Comparison of ENCODE assay signal across 1 cellular context in the genomic region with DNA sequence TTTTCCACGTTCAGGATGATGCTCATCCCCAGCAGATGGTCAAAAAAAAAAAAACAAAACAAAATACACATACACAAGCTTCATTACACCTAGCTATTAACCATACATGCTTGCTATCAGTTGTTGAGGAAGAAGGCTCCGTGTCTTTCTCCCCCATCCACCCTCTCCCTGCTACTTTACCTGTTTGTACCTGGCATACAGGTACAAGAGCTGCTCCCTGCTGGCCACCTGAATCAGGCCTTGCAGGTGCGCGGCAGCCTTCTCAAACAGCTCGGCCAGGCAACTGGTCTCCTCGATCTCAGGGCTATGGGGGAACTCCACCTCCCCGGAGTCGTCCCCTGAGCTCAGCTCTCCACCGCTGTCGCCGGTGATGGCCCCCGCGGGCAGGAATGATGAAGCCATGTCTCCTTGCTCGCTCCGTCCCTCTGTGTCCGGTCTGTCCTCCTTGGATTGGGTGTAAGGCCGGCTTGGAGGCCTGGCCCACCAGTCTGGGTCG.
TF ChIP-seq lines count a peak whose summit lies in the region.

No MANE protein-coding gene starts in this region.

TF ChIP-seq in H1, 55 proteins besides CTCF, POLR2A, EP300 and RAD21:
- TF ChIP-seq SP1 (IDR thresholded peaks at IDR 0.05; ENCODE audit: low read depth, low read length) (no peak), HDAC6 (IDR thresholded peaks at IDR 0.05; ENCODE audit: low read depth, low read length) (no peak), JUND (IDR thresholded peaks at IDR 0.05; ENCODE audit: low read length) (no peak), YY1 (IDR thresholded peaks at IDR 0.05; ENCODE audit: low read depth, low read length) (0 out of 2 replicates have a peak, but pooled peaks have one; percentile 25), PHF8 (conservative IDR thresholded peaks at IDR 0.05; ENCODE audit: low read depth, low read length) (no peak), BCL11A (IDR thresholded peaks at IDR 0.05; ENCODE audit: low read depth in 2 of 2, low read length in 2 of 2) (no peak), SAP30 (IDR thresholded peaks at IDR 0.05; ENCODE audit: insufficient read depth, insufficient replicate concordance, low read length) (peak; percentile 27), ASH2L (IDR thresholded peaks at IDR 0.05; ENCODE audit: low read length) (no peak), BACH1 (IDR thresholded peaks at IDR 0.05; ENCODE audit: low read length) (0 out of 2 replicates have a peak, but pooled peaks have one; percentile 4)
- TF ChIP-seq, protein P1, sequence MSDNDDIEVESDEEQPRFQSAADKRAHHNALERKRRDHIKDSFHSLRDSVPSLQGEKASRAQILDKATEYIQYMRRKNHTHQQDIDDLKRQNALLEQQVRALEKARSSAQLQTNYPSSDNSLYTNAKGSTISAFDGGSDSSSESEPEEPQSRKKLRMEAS (IDR thresholded peaks at IDR 0.05), result no peak
